1 cellular context compared by ENCODE assay signal in the genomic region with DNA sequence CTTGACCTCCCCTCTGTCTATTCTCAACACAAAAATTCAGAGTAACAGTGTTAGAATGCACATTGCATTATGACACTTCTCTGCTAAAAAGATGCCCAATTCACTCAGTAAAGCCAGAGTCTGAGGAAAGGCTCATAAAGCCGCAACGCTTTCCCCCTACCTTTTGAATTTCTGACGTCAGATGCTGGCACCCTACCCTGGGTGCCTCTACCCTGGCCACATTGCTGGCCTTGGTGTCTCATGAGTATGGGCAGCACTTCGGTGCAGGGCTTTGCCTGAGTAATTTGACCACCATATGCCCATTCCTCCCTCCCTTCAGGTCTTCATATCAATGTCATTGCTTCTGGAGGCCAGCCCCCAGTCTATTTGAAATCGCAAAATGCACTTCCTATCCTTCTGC.
TF ChIP-seq lines count a peak whose summit lies in the region.

No MANE protein-coding gene starts in this region.

TF ChIP-seq in IMR-90, 13 proteins besides CTCF, POLR2A, EP300 and RAD21:
- TF ChIP-seq RFX5 (IDR thresholded peaks at IDR 0.05; ENCODE audit: low read depth, low read length) (no peak), BHLHE40 (IDR thresholded peaks at IDR 0.05; ENCODE audit: low read depth, low read length) (no peak), ELK1 (IDR thresholded peaks at IDR 0.05; ENCODE audit: borderline replicate concordance, low read depth, low read length) (no peak), CEBPB (IDR thresholded peaks at IDR 0.05; ENCODE audit: low read depth, low read length) (no peak), MAZ (IDR thresholded peaks at IDR 0.05; ENCODE audit: borderline replicate concordance, low read depth, low read length) (no peak), CHD1 (IDR thresholded peaks at IDR 0.05; ENCODE audit: low read depth, low read length) (no peak), NFE2L2 (IDR thresholded peaks at IDR 0.05; ENCODE audit: low read depth, low read length) (no peak), MAFK (IDR thresholded peaks at IDR 0.05; ENCODE audit: low read depth, low read length) (no peak), SMC3 (IDR thresholded peaks at IDR 0.05; ENCODE audit: low read depth, low read length) (no peak), RCOR1 (IDR thresholded peaks at IDR 0.05; ENCODE audit: insufficient replicate concordance, low read length) (no peak), MXI1 (IDR thresholded peaks at IDR 0.05; ENCODE audit: borderline replicate concordance, low read depth, low read length) (no peak), FOS (IDR thresholded peaks at IDR 0.05; ENCODE audit: low read depth, low read length) (no peak)
- TF ChIP-seq, protein P1, sequence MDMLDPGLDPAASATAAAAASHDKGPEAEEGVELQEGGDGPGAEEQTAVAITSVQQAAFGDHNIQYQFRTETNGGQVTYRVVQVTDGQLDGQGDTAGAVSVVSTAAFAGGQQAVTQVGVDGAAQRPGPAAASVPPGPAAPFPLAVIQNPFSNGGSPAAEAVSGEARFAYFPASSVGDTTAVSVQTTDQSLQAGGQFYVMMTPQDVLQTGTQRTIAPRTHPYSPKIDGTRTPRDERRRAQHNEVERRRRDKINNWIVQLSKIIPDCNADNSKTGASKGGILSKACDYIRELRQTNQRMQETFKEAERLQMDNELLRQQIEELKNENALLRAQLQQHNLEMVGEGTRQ (IDR thresholded peaks at IDR 0.05; ENCODE audit: low read depth, low read length): no peak
TF ChIP-seq in IMR-90: peak in this region for 0.
